In the genomic region with DNA sequence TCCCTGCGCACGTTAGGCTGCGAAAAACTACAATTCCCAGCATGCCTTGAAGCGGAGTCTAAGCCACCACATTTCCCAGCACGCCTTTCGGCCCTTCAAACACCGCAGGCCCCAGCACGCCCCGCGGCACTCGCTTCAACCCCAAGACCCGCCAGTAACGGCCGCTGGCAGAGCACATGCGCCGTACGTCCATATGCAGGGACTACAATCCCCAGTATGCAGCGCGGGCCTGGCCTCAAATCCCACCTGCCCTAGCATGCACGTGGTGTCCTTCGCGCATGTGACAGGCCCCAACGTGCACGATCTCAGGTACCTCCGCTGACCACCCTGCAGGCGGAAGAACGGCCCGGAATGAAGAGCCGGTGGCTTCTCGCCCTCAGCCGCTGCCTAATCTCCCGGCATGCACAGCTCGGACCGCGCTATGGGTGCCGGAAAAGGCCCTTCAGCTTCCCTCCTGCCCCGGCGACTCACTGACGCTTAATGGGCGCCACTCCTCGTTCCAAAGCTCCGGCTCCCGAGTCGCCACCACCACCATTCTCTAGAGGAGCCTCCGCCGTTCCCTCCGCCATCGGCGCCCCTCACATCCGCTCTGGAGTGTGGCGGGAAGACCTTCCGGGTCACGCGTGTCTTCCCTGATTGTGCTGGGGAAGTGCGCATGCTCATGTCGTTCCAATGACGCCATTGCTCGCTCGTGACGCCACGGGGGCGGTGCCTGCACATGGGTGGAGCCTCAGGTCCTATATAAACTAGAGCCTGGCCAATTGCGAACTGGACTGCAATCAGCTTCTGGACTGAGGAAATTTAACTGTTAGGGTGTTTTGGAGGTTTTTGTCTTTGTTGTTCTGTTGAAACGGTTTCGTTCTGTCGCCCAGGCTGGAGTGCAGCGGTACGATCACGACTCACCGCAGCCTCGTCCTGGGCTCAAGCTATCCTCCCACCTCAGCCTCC, we compare ENCODE assay signal across 1 cellular context.
TF ChIP-seq lines count a peak whose summit lies in the region.

A gene with protein sequence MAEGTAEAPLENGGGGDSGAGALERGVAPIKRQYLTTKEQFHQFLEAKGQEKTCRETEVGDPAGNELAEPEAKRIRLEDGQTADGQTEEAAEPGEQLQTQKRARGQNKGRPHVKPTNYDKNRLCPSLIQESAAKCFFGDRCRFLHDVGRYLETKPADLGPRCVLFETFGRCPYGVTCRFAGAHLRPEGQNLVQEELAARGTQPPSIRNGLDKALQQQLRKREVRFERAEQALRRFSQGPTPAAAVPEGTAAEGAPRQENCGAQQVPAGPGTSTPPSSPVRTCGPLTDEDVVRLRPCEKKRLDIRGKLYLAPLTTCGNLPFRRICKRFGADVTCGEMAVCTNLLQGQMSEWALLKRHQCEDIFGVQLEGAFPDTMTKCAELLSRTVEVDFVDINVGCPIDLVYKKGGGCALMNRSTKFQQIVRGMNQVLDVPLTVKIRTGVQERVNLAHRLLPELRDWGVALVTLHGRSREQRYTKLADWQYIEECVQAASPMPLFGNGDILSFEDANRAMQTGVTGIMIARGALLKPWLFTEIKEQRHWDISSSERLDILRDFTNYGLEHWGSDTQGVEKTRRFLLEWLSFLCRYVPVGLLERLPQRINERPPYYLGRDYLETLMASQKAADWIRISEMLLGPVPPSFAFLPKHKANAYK (minus strand): TSS at position 591 of the 948 bp plus-strand sequence. CDS start 22 bp downstream, at position 569.

TF ChIP-seq in HepG2, 621 proteins besides CTCF, POLR2A, EP300 and RAD21 (continued from another document):
- TF ChIP-seq, protein P1, sequence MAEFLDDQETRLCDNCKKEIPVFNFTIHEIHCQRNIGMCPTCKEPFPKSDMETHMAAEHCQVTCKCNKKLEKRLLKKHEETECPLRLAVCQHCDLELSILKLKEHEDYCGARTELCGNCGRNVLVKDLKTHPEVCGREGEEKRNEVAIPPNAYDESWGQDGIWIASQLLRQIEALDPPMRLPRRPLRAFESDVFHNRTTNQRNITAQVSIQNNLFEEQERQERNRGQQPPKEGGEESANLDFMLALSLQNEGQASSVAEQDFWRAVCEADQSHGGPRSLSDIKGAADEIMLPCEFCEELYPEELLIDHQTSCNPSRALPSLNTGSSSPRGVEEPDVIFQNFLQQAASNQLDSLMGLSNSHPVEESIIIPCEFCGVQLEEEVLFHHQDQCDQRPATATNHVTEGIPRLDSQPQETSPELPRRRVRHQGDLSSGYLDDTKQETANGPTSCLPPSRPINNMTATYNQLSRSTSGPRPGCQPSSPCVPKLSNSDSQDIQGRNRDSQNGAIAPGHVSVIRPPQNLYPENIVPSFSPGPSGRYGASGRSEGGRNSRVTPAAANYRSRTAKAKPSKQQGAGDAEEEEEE (CRISPR knock-in tag; IDR thresholded peaks at IDR 0.05; ENCODE audit: borderline replicate concordance) = no peak
- TF ChIP-seq, protein P2, sequence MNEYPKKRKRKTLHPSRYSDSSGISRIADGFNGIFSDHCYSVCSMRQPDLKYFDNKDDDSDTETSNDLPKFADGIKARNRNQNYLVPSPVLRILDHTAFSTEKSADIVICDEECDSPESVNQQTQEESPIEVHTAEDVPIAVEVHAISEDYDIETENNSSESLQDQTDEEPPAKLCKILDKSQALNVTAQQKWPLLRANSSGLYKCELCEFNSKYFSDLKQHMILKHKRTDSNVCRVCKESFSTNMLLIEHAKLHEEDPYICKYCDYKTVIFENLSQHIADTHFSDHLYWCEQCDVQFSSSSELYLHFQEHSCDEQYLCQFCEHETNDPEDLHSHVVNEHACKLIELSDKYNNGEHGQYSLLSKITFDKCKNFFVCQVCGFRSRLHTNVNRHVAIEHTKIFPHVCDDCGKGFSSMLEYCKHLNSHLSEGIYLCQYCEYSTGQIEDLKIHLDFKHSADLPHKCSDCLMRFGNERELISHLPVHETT (CRISPR knock-in tag; conservative IDR thresholded peaks at IDR 0.05) = peak; percentile 60; the same call in 1 of the 2 replicates
- TF ChIP-seq, protein P3, sequence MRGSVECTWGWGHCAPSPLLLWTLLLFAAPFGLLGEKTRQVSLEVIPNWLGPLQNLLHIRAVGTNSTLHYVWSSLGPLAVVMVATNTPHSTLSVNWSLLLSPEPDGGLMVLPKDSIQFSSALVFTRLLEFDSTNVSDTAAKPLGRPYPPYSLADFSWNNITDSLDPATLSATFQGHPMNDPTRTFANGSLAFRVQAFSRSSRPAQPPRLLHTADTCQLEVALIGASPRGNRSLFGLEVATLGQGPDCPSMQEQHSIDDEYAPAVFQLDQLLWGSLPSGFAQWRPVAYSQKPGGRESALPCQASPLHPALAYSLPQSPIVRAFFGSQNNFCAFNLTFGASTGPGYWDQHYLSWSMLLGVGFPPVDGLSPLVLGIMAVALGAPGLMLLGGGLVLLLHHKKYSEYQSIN (CRISPR knock-in tag; IDR thresholded peaks at IDR 0.05; ENCODE audit: borderline replicate concordance) = no peak
- TF ChIP-seq ZNF557 (CRISPR knock-in tag; IDR thresholded peaks at IDR 0.05) (no peak), ZNF30 (CRISPR knock-in tag; IDR thresholded peaks at IDR 0.05) (no peak), RBAK (CRISPR knock-in tag; IDR thresholded peaks at IDR 0.05) (no peak), KLF13 (CRISPR knock-in tag; IDR thresholded peaks at IDR 0.05) (0 out of 2 replicates have a peak, but pooled peaks have one; percentile 86), ZNF605 (CRISPR knock-in tag; IDR thresholded peaks at IDR 0.05) (peak; percentile 77), MAZ (IDR thresholded peaks at IDR 0.05; ENCODE audit: borderline replicate concordance, low read depth, low read length) (no peak), MAZ (CRISPR knock-in tag; IDR thresholded peaks at IDR 0.05; ENCODE audit: low read depth) (peak; percentile 82), ZNF230 (CRISPR knock-in tag; IDR thresholded peaks at IDR 0.05) (peak; percentile 87), ARID2 (CRISPR knock-in tag; IDR thresholded peaks at IDR 0.05; ENCODE audit: borderline replicate concordance) (peak; percentile 31; the same call in 1 of the 2 replicates), ISX (CRISPR knock-in tag; conservative IDR thresholded peaks at IDR 0.05) (no peak), ZNF292 (CRISPR knock-in tag; IDR thresholded peaks at IDR 0.05; ENCODE audit: borderline replicate concordance, low read depth) (no peak), MIER3 (CRISPR knock-in tag; IDR thresholded peaks at IDR 0.05; ENCODE audit: borderline replicate concordance) (peak; percentile 65; the same call in 1 of the 2 replicates)
- TF ChIP-seq, protein P4, sequence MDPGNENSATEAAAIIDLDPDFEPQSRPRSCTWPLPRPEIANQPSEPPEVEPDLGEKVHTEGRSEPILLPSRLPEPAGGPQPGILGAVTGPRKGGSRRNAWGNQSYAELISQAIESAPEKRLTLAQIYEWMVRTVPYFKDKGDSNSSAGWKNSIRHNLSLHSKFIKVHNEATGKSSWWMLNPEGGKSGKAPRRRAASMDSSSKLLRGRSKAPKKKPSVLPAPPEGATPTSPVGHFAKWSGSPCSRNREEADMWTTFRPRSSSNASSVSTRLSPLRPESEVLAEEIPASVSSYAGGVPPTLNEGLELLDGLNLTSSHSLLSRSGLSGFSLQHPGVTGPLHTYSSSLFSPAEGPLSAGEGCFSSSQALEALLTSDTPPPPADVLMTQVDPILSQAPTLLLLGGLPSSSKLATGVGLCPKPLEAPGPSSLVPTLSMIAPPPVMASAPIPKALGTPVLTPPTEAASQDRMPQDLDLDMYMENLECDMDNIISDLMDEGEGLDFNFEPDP (CRISPR knock-in tag; conservative IDR thresholded peaks at IDR 0.05) = no peak
- TF ChIP-seq, protein P5, sequence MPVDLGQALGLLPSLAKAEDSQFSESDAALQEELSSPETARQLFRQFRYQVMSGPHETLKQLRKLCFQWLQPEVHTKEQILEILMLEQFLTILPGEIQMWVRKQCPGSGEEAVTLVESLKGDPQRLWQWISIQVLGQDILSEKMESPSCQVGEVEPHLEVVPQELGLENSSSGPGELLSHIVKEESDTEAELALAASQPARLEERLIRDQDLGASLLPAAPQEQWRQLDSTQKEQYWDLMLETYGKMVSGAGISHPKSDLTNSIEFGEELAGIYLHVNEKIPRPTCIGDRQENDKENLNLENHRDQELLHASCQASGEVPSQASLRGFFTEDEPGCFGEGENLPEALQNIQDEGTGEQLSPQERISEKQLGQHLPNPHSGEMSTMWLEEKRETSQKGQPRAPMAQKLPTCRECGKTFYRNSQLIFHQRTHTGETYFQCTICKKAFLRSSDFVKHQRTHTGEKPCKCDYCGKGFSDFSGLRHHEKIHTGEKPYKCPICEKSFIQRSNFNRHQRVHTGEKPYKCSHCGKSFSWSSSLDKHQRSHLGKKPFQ (CRISPR knock-in tag; IDR thresholded peaks at IDR 0.05; ENCODE audit: insufficient replicate concordance) = no peak
